ENCODE assay signal across 10 cellular contexts in the genomic region with DNA sequence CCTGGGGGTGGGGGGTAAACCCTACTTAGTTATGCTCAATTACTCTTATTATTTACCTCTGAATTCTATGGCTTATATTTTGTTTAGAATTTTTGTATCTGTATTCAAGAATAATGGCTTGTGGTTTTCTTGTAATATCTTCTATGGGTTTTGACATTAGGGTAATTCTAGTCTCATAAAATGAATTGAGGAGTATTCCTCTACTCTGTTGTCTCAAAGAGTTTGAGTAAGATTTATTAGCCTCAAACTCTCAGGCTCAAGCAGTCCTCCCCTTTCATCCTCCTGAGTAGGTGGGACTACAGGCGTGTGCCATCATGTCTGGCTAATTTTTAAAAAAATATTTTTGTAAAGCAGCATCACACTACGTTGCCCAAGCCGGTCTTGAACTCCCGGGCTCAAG. TPM values are rescaled to one million over a fixed set of nuclear protein-coding genes. Genes with fewer than 3 reads are reported as not detected.
"Had no signal": no experiment of that assay in that cellular context is flagged by ENCODE, and none has a peak within 500 bp of the region (broad histone marks: within the 10 kb centered on the region; RNA-seq: fewer than 3 reads in every experiment).

No MANE protein-coding gene starts in this region.

- H3K4me2 ChIP-seq: KMS-11 had no signal

- DNase-seq: IMR-90, KBM-7, KG1 had no signal

- H3K9me3 Mint-ChIP-seq: IgD-negative memory B cell had no signal

- H3K4me3 Mint-ChIP-seq: IgD-negative memory B cell had no signal

- H3K27ac Mint-ChIP-seq: IgD-negative memory B cell had no signal

- H3K27ac ChIP-seq: HL-60, KMS-11 had no signal

- H3K36me3 Mint-ChIP-seq: IgD-negative memory B cell had no signal

- ATAC-seq: HepG2, K562 had no signal

- H3K4me3 ChIP-seq: K562 had no signal

RNA-seq across cellular contexts. Expression of gene UCMA, which starts 19.6 kb away (rescaled TPM):
- total RNA-seq: HepG2, HT-29, HT1080, IMR-90, K562 had no signal
- polyA plus RNA-seq: HepG2, IgD-negative memory B cell, IMR-90, K562 had no signal
